In genomic region chr2:70680735-70681134, GRCh38 we compare ENCODE assay signal across 30 cellular contexts.
"Had no signal": no experiment of that assay in that cellular context is flagged by ENCODE, and none has a peak within 500 bp of the region (broad histone marks: within the 10 kb centered on the region; RNA-seq: fewer than 3 reads in every experiment).

No MANE protein-coding gene starts in this region.

- H3K4me3 ChIP-seq: neural progenitor cell, ovary, psoas muscle, right lobe of liver, skin epidermis, smooth muscle cell, spleen, stomach, thoracic aorta, thyroid gland, tibial nerve, upper lobe of left lung, vagina had no signal

- H3K36me3 ChIP-seq: ovary, right lobe of liver, stomach, thoracic aorta, thyroid gland, tibial nerve, upper lobe of left lung, vagina had no signal

- H3K27me3 ChIP-seq: neural progenitor cell, ovary, right lobe of liver, thyroid gland, tibial nerve, upper lobe of left lung, vagina had no signal

- H3K9me3 ChIP-seq: ovary, psoas muscle, right lobe of liver, spleen, stomach, thoracic aorta, thyroid gland, tibial nerve, upper lobe of left lung, vagina had no signal

- H3K4me1 ChIP-seq: neural progenitor cell, parathyroid adenoma, psoas muscle, right lobe of liver, spleen, stomach, tibial nerve had no signal

- H3K27ac Mint-ChIP-seq: natural killer cell; nephron; neural progenitor cell; progenitor cell of endocrine pancreas; stimulated activated memory B cell treated with anti-CD40 and anti-IgM and Interleukin-4, amounts not matched to agents 10 μg/mL and 1 μg/mL and 100 μg/mL, for 72 hours; stimulated activated naive CD8-positive, alpha-beta T cell treated with anti-CD3 and anti-CD28 coated beads, Interleukin-15, Interleukin-2, amounts not matched to agents 100 ng/mL and 50 ng/mL, for 24 hours had no signal

- H3K9me3 Mint-ChIP-seq: natural killer cell; nephron; neural progenitor cell; stimulated activated memory B cell treated with anti-CD40 and anti-IgM and Interleukin-4, amounts not matched to agents 10 μg/mL and 1 μg/mL and 100 μg/mL, for 72 hours; stimulated activated naive CD8-positive, alpha-beta T cell treated with anti-CD3 and anti-CD28 coated beads, Interleukin-15, Interleukin-2, amounts not matched to agents 100 ng/mL and 50 ng/mL, for 24 hours had no signal

- H3K36me3 Mint-ChIP-seq: natural killer cell had no signal

- DNase-seq: natural killer cell; occipital lobe; ovary; posterior cingulate gyrus; psoas muscle; right cardiac atrium; right lobe of liver; spleen; stimulated activated CD4-positive, alpha-beta T cell treated with anti-CD3 and anti-CD28 coated beads, Interleukin-12 subunit alpha, Interleukin-12 subunit beta, amount 100 ng/mL, for 4 hours; stimulated activated CD4-positive, alpha-beta T cell treated with anti-CD3 and anti-CD28 coated beads, Interleukin-1b, Interleukin-23, amount 100 ng/mL, for 48 hours; stimulated activated CD4-positive, alpha-beta T cell treated with anti-CD3 and anti-CD28 coated beads, Interleukin-4, amount 100 ng/mL, for 1 hour; stimulated activated CD4-positive, alpha-beta T cell treated with anti-CD3 and anti-CD28 coated beads, Interleukin-4, amount 100 ng/mL, for 4 hours; stimulated activated CD8-positive, alpha-beta memory T cell treated with anti-CD3 and anti-CD28 coated beads, Interleukin-4, amount 100 ng/mL, for 48 hours; stimulated activated naive CD4-positive, alpha-beta T cell; stomach; thyroid gland; trophoblast cell; upper lobe of left lung had no signal

- H2AFZ ChIP-seq: neural progenitor cell, parathyroid adenoma had no signal

- H3K9ac ChIP-seq: neural progenitor cell, parathyroid adenoma had no signal

- H3K79me2 ChIP-seq: parathyroid adenoma had no signal

- ATAC-seq: natural killer cell; psoas muscle; right cardiac atrium; right lobe of liver; stimulated activated memory B cell treated with anti-CD40 and anti-IgM and Interleukin-4, amounts not matched to agents 10 μg/mL and 1 μg/mL and 100 μg/mL, for 72 hours had no signal

- H3K27me3 Mint-ChIP-seq: stimulated activated memory B cell treated with anti-CD40 and anti-IgM and Interleukin-4, amounts not matched to agents 10 μg/mL and 1 μg/mL and 100 μg/mL, for 72 hours; stimulated activated naive CD8-positive, alpha-beta T cell treated with anti-CD3 and anti-CD28 coated beads, Interleukin-15, Interleukin-2, amounts not matched to agents 100 ng/mL and 50 ng/mL, for 24 hours had no signal

- H3K27ac ChIP-seq: neural progenitor cell, ovary, parathyroid adenoma, psoas muscle, right lobe of liver, skin epidermis, spleen, stomach, thoracic aorta, thyroid gland, tibial nerve, upper lobe of left lung, vagina had no signal

- H3K4me2 ChIP-seq: neural progenitor cell, smooth muscle cell had no signal

- H3K4me3 Mint-ChIP-seq: natural killer cell; nephron; neural progenitor cell; stimulated activated memory B cell treated with anti-CD40 and anti-IgM and Interleukin-4, amounts not matched to agents 10 μg/mL and 1 μg/mL and 100 μg/mL, for 72 hours; stimulated activated naive CD8-positive, alpha-beta T cell treated with anti-CD3 and anti-CD28 coated beads, Interleukin-15, Interleukin-2, amounts not matched to agents 100 ng/mL and 50 ng/mL, for 24 hours had no signal

- FAIRE-seq: urothelium cell line had no signal

- H3K4me1 Mint-ChIP-seq: natural killer cell; stimulated activated memory B cell treated with anti-CD40 and anti-IgM and Interleukin-4, amounts not matched to agents 10 μg/mL and 1 μg/mL and 100 μg/mL, for 72 hours had no signal
